Comparison of ENCODE assay signal across 10 cellular contexts in the genomic region with DNA sequence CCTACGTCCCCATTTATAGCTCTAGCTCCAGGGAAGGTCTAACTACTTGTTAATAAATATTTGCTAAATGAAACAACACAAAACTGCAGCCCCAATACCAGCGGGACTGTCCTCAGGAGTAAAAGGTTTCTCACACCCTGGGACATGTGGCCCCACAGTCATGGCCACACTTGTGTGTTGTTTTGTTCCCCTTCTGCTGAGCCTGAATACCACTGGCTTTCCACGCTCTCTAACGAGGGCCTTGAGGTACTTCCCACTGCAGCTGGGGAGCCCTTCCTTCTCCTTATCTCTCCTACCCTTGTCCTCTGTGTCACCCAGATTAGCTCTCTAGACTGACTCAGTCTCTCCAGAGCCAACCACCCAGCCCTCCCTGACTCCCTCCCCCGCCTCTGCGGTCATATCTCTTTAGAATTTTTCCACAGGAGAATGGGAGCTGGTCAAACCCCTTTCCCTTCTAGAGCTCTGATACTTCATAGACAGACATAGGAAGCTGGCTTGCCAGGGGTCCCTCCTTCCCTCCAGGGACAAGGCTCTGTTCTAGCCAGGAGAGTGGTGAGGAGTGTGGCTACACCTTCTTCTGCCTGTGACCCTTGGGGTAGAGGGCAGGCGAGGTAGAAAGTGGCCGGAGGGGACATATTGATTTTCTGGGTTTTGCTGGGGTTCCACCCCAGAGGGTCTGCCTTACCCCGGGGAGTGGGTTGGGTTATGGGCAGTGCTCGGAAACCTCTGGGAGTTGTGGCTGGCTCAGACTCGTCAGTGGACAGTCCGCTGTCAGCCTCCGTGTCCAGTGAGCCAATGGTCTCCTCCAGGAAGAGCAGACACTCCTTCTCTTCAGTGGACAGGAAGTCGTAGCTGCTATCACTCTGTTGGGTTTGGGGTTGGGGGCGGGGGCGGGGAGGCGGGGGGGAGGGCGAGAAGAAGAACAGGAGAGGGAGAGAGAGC. TPM values are rescaled to one million over a fixed set of nuclear protein-coding genes. Genes with fewer than 3 reads are reported as not detected.
DNase-seq lines count a peak whose midpoint lies in the region; ATAC-seq, FAIRE-seq and TF ChIP-seq lines count a peak whose summit lies in the region.
"Had no signal": no experiment of that assay in that cellular context is flagged by ENCODE, and none has a peak within 500 bp of the region (broad histone marks: within the 10 kb centered on the region; RNA-seq: fewer than 3 reads in every experiment).

No MANE protein-coding gene starts in this region.

- H3K4me1 ChIP-seq in ascending aorta (peaks cover 9 to 21% of the 10 kb centered on the region in 2 donors), keratinocyte (ENCODE audit: control insufficient read depth, extremely low read depth, insufficient read depth, low read length) (peaks cover 97% of the 10 kb centered on the region), suprapubic skin (peaks cover 90% of the 10 kb centered on the region)

- H3K79me2 ChIP-seq in keratinocyte (ENCODE audit: control insufficient read depth, insufficient read depth, low read length), result peaks cover 48% of the 10 kb centered on the region

- whole genome bisulfite sequencing in suprapubic skin, result 68% methylated on average over 14 of the region's 18 CpGs

- ATAC-seq in GM19455 (IDR thresholded peaks at IDR 0.05; ENCODE audit: unreplicated experiment) (no peak), HG03045 (IDR thresholded peaks at IDR 0.05; ENCODE audit: unreplicated experiment) (no peak)

- no peak overlapping the region for H3K4me3 ChIP-seq in ascending aorta
- H3K4me3 ChIP-seq in keratinocyte (ENCODE audit: control insufficient read depth in 2 of 3, extremely low read depth in 1 of 3, insufficient read depth in 2 of 3, low read depth in 1 of 3, low read length in 3 of 3), result no peak overlapping the region
- H3K4me3 ChIP-seq in suprapubic skin, result no peak overlapping the region

- no peaks in the 10 kb centered on the region for H4K20me1 ChIP-seq in keratinocyte (ENCODE audit: control insufficient read depth, extremely low read depth, insufficient read depth, low read length)

- H3K36me3 ChIP-seq in ascending aorta, result no peaks in the 10 kb centered on the region
- peaks cover 26 to 61% of the 10 kb centered on the region in 2 experiments for H3K36me3 ChIP-seq in keratinocyte (ENCODE audit: control insufficient read depth in 2 of 2, extremely low read depth in 1 of 2, insufficient read depth in 2 of 2, low read length in 2 of 2)
- no peaks in the 10 kb centered on the region for H3K36me3 ChIP-seq in suprapubic skin

- H3K9ac ChIP-seq in keratinocyte (ENCODE audit: control insufficient read depth, extremely low read depth, insufficient read depth, low read length), result peak overlapping the region; percentile 93

- TF ChIP-seq POLR2A in suprapubic skin (IDR thresholded peaks at IDR 0.05), result no peak

- no peak for TF ChIP-seq EP300 in suprapubic skin (IDR thresholded peaks at IDR 0.05)

- intact Hi-C loops in ascending aorta (cut with DNase I), result no loop called here

- peak overlapping the region; percentile 55 to 69 for H3K27ac ChIP-seq in ascending aorta
- peak overlapping the region; percentile 99 for H3K27ac ChIP-seq in keratinocyte (ENCODE audit: control insufficient read depth, insufficient read depth, low read length)
- peak overlapping the region; percentile 93 for H3K27ac ChIP-seq in suprapubic skin

- H3K4me2 ChIP-seq in keratinocyte (ENCODE audit: control insufficient read depth, extremely low read depth, insufficient read depth, low read depth, low read length), result no peak overlapping the region

- no peaks in the 10 kb centered on the region for H3K9me1 ChIP-seq in keratinocyte (ENCODE audit: control insufficient read depth, extremely low read depth, insufficient read depth, low read length)

- TF ChIP-seq CTCF in ascending aorta (IDR thresholded peaks at IDR 0.05) (no peak), keratinocyte (optimal IDR thresholded peaks at IDR 0.05 in 1 of 3, IDR thresholded peaks at IDR 0.05 in 1 of 3, conservative IDR thresholded peaks at IDR 0.05 in 1 of 3; ENCODE audit: extremely low read depth in 1 of 3, insufficient read depth in 2 of 3, low read length in 3 of 3) (no peak), suprapubic skin (IDR thresholded peaks at IDR 0.05) (no peak)

- no peaks in the 10 kb centered on the region for H3K27me3 ChIP-seq in ascending aorta
- no peaks in the 10 kb centered on the region for H3K27me3 ChIP-seq in keratinocyte (ENCODE audit: control insufficient read depth, extremely low read depth, insufficient read depth, low read length)
- H3K27me3 ChIP-seq in suprapubic skin, result no peaks in the 10 kb centered on the region

- dilution Hi-C loops in keratinocyte (cut with MboI; ENCODE audit: extremely low pct_ligation_motif_present, low sequenced_read_pairs), result no loop called here

- H3K9me3 ChIP-seq in ascending aorta, result no peaks in the 10 kb centered on the region
- H3K9me3 ChIP-seq in keratinocyte (ENCODE audit: control insufficient read depth, low read depth, low read length), result no peaks in the 10 kb centered on the region
- no peaks in the 10 kb centered on the region for H3K9me3 ChIP-seq in suprapubic skin

- FAIRE-seq in keratinocyte (lab: Jason Lieb, UNC), result no peak

- peak; percentile 72 for DNase-seq in MV-4-11 (lab: John Stamatoyannopoulos, UW)
- DNase-seq in ascending aorta (ENCODE audit: low spot score in 2 of 2), result no peak
- no peak for DNase-seq in keratinocyte (ENCODE audit: low read depth, low spot score)
- no peak for DNase-seq in suprapubic skin (ENCODE audit: low spot score in 2 of 2)
- DNase-seq in activated naive CD4-positive, alpha-beta T cell treated with anti-CD3 and anti-CD28 coated beads, Interleukin-2, amount 50 U/mL, for 16 hours, result no peak
- DNase-seq: activated naive CD4-positive, alpha-beta T cell treated with anti-CD3 and anti-CD28 coated beads, Interleukin-2, amount 10 ng/mL, durations not matched to agents 7 days and 5 days; GOT3 had no signal

- H2AFZ ChIP-seq in keratinocyte (ENCODE audit: control insufficient read depth, low read length), result no peak overlapping the region

RNA-seq across cellular contexts. Expression of gene C1orf116, which starts 8.1 kb away (rescaled TPM):
- total RNA-seq in ascending aorta (not detected), suprapubic skin (10 to 100 TPM; 40.6 to 95.8 (median 77.6) TPM)
- polyA plus RNA-seq in keratinocyte, result 38.8 to 69.2 TPM (median 65.3 TPM) in 3 replicates
- 55.5 TPM for polyA plus RNA-seq in keratinocyte (2011; ENCODE audit: low read depth)
- polyA plus RNA-seq in keratinocyte (2011; cell fraction: cytosol; rRNA removed), result 46.7 and 49.2 TPM in 2 replicates
- 136 and 166 TPM in 2 replicates for polyA plus RNA-seq in keratinocyte (2011; cell fraction: nucleus; rRNA removed)
- polyA plus RNA-seq in keratinocyte (2012; ENCODE audit: low replicate concordance), result 89.2 and 97.4 TPM in 2 replicates
- polyA minus RNA-seq in keratinocyte, result 45.2 to 149 TPM (median 67.3 TPM) in 3 replicates
- 29.2 TPM for polyA minus RNA-seq in keratinocyte (2011; cell fraction: cytosol; rRNA and poly(A)+ RNA removed)
- polyA minus RNA-seq in keratinocyte (2011; cell fraction: nucleus; rRNA and poly(A)+ RNA removed), result 65.2 and 94.2 TPM in 2 replicates

RNA-seq across cellular contexts. Expression of gene YOD1, which starts 26.5 kb away (rescaled TPM):
- total RNA-seq in ascending aorta (4.0 TPM), suprapubic skin (10 to 100 TPM; 20.4 to 63.6 (median 42.8) TPM)
- 3.2 to 5.2 TPM (median 3.4 TPM) in 3 replicates for polyA plus RNA-seq in keratinocyte
- 93.0 TPM for polyA plus RNA-seq in keratinocyte (2011; ENCODE audit: low read depth)
- 0.71 and 2.0 TPM in 2 replicates for polyA plus RNA-seq in keratinocyte (2011; cell fraction: cytosol; rRNA removed)
- polyA plus RNA-seq in keratinocyte (2011; cell fraction: nucleus; rRNA removed), result 7.1 and 10.2 TPM in 2 replicates
- 4.4 and 38.4 TPM in 2 replicates for polyA plus RNA-seq in keratinocyte (2012; ENCODE audit: low replicate concordance)
- polyA minus RNA-seq in keratinocyte, result 1.8 to 7.8 TPM (median 3.2 TPM) in 3 replicates
- polyA minus RNA-seq in keratinocyte (2011; cell fraction: cytosol; rRNA and poly(A)+ RNA removed), result 2.7 TPM
- polyA minus RNA-seq in keratinocyte (2011; cell fraction: nucleus; rRNA and poly(A)+ RNA removed), result 8.2 and 14.3 TPM in 2 replicates

RNA-seq across cellular contexts. Expression of gene PFKFB2, which starts 28.6 kb away (rescaled TPM):
- total RNA-seq in ascending aorta (1.2 TPM), suprapubic skin (10 to 100 TPM; 11.8 to 33.1 (median 17.1) TPM)
- 8.7 to 13.9 TPM (median 12.2 TPM) in 3 replicates for polyA plus RNA-seq in keratinocyte
- 36.2 TPM for polyA plus RNA-seq in keratinocyte (2011; ENCODE audit: low read depth)
- 7.0 and 10.5 TPM in 2 replicates for polyA plus RNA-seq in keratinocyte (2011; cell fraction: cytosol; rRNA removed)
- 22.4 and 25.8 TPM in 2 replicates for polyA plus RNA-seq in keratinocyte (2011; cell fraction: nucleus; rRNA removed)
- polyA plus RNA-seq in keratinocyte (2012; ENCODE audit: low replicate concordance), result 9.1 and 34.8 TPM in 2 replicates
- polyA minus RNA-seq in keratinocyte, result 8.6 to 27.5 TPM (median 25.9 TPM) in 3 replicates
- polyA minus RNA-seq in keratinocyte (2011; cell fraction: cytosol; rRNA and poly(A)+ RNA removed), result 8.8 TPM
- 20.5 and 30.3 TPM in 2 replicates for polyA minus RNA-seq in keratinocyte (2011; cell fraction: nucleus; rRNA and poly(A)+ RNA removed)

RNA-seq across cellular contexts. Expression of gene FCAMR, which starts 54.2 kb away (rescaled TPM):
- total RNA-seq in ascending aorta (not detected), suprapubic skin (not detected)
- polyA plus RNA-seq in keratinocyte, result not detected in 3 replicates
- not detected for polyA plus RNA-seq in keratinocyte (2011; ENCODE audit: low read depth)
- not detected in 2 replicates for polyA plus RNA-seq in keratinocyte (2011; cell fraction: cytosol; rRNA removed)
- polyA plus RNA-seq in keratinocyte (2011; cell fraction: nucleus; rRNA removed), result not detected in 2 replicates
- polyA plus RNA-seq in keratinocyte (2012; ENCODE audit: low replicate concordance), result not detected in 2 replicates
- polyA minus RNA-seq in keratinocyte, result not detected in 3 replicates
- polyA minus RNA-seq in keratinocyte (2011; cell fraction: cytosol; rRNA and poly(A)+ RNA removed), result not detected
- not detected in 2 replicates for polyA minus RNA-seq in keratinocyte (2011; cell fraction: nucleus; rRNA and poly(A)+ RNA removed)
- total RNA-seq: SK-MEL-5 had no signal

Comparison
In these comparisons a context has a peak if more than half of its experiments do, and no peak if none do; other contexts are left out.
1. RNA of gene C1orf116, which starts 8.1 kb away (total RNA-seq): 40.6 to 95.8 TPM in suprapubic skin; not detected in ascending aorta (single experiment); every median in the first group is over 10 times any median in the second.
2. Peak in every context shown above with its lines, with median percentiles within 50 percentile points of each other: H3K27ac ChIP-seq.